14 cellular contexts compared by ENCODE assay signal in the genomic region with DNA sequence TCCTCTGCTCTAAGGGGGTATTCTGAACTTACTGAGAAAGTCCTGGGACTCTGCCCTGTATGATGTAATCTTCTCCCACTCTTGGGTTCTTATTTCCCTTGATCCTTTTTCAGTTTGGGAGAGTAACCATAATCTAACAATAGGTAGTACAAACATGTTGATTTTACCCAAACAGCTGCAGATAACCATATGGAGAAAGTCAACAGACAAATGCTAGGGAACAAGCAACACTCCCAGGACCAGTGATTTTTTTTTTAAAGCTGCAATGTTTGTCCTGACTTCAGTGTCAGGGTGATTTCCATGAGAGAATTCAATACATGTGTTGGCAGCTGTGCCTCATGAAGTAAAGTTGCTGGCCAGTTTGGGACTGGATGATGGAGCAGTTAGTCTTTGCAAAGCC.
DNase-seq lines count a peak whose midpoint lies in the region; ATAC-seq and TF ChIP-seq lines count a peak whose summit lies in the region.
"Had no signal": no experiment of that assay in that cellular context is flagged by ENCODE, and none has a peak within 500 bp of the region (broad histone marks: within the 10 kb centered on the region; RNA-seq: fewer than 3 reads in every experiment).

No MANE protein-coding gene starts in this region.

- DNase-seq in NCI-H1694 (lab: John Stamatoyannopoulos, UW), result peak; percentile 2
- no peak for DNase-seq in NCI-H1694 treated with DMSO at 0.1 percent for 48 hours (lab: John Stamatoyannopoulos, UW)
- DNase-seq in WTC11 (ENCODE audit: low spot score), result no peak
- DNase-seq in fibroblast of villous mesenchyme (ENCODE audit: low read depth), result peak; percentile 44
- no peak for DNase-seq in COLO668 (lab: John Stamatoyannopoulos, UW; ENCODE audit: unreplicated experiment)
- no peak for DNase-seq in AG08396 (ENCODE audit: low spot score)
- no peak for DNase-seq in GM03348 (ENCODE audit: low spot score)
- DNase-seq: activated gamma-delta T cell treated with Interleukin-2 at 50 U/mL for 16 hours, NCI-H2107 had no signal

- H3K36me3 Mint-ChIP-seq in WTC11, result no peaks in the 10 kb centered on the region
- peaks cover 43% of the 10 kb centered on the region for H3K36me3 Mint-ChIP-seq in stimulated activated memory B cell treated with anti-CD40 and anti-IgM and Interleukin-4, amounts not matched to agents 10 μg/mL and 1 μg/mL and 100 μg/mL, for 72 hours

- no peak overlapping the region for H3K4me3 ChIP-seq in fibroblast of villous mesenchyme (ENCODE audit: low read depth, low read length)
- H3K4me3 ChIP-seq: hepatocyte, neural progenitor cell, skin epidermis had no signal

- POLR2A ChIA-PET in WTC11 (lab: Charles Lee), result no interaction called here

- peaks cover 11% of the 10 kb centered on the region for H3K4me1 Mint-ChIP-seq in WTC11
- H3K4me1 Mint-ChIP-seq in stimulated activated memory B cell treated with anti-CD40 and anti-IgM and Interleukin-4, amounts not matched to agents 10 μg/mL and 1 μg/mL and 100 μg/mL, for 72 hours, result peaks cover 59% of the 10 kb centered on the region

- H3K27me3 Mint-ChIP-seq in WTC11 (ENCODE audit: low read depth), result no peaks in the 10 kb centered on the region
- no peaks in the 10 kb centered on the region for H3K27me3 Mint-ChIP-seq in stimulated activated memory B cell treated with anti-CD40 and anti-IgM and Interleukin-4, amounts not matched to agents 10 μg/mL and 1 μg/mL and 100 μg/mL, for 72 hours

- ATAC-seq in WTC11, result no peak
- ATAC-seq in stimulated activated memory B cell treated with anti-CD40 and anti-IgM and Interleukin-4, amounts not matched to agents 10 μg/mL and 1 μg/mL and 100 μg/mL, for 72 hours, result no peak
- ATAC-seq: left lobe of liver had no signal

- H3K27ac Mint-ChIP-seq in WTC11, result no peak overlapping the region
- H3K27ac Mint-ChIP-seq in stimulated activated memory B cell treated with anti-CD40 and anti-IgM and Interleukin-4, amounts not matched to agents 10 μg/mL and 1 μg/mL and 100 μg/mL, for 72 hours, result peak overlapping the region; percentile 64
- H3K27ac Mint-ChIP-seq: neural progenitor cell had no signal

- H3K4me3 Mint-ChIP-seq in WTC11, result no peak overlapping the region
- H3K4me3 Mint-ChIP-seq in stimulated activated memory B cell treated with anti-CD40 and anti-IgM and Interleukin-4, amounts not matched to agents 10 μg/mL and 1 μg/mL and 100 μg/mL, for 72 hours, result no peak overlapping the region
- H3K4me3 Mint-ChIP-seq: neural progenitor cell had no signal

- no peaks in the 10 kb centered on the region for H3K9me3 Mint-ChIP-seq in WTC11
- H3K9me3 Mint-ChIP-seq in stimulated activated memory B cell treated with anti-CD40 and anti-IgM and Interleukin-4, amounts not matched to agents 10 μg/mL and 1 μg/mL and 100 μg/mL, for 72 hours, result no peaks in the 10 kb centered on the region
- H3K9me3 Mint-ChIP-seq: neural progenitor cell had no signal

- CTCF ChIA-PET in WTC11 (lab: Charles Lee), result no interaction called here

- TF ChIP-seq CTCF in WTC11 (IDR thresholded peaks at IDR 0.05) (no peak), fibroblast of villous mesenchyme (IDR thresholded peaks at IDR 0.05; ENCODE audit: insufficient read depth, low read depth, low read length) (no peak)

TF ChIP-seq in WTC11, 78 proteins besides CTCF, POLR2A, EP300 and RAD21:
- TF ChIP-seq ELF4 (CRISPR knock-in tag; IDR thresholded peaks at IDR 0.05; ENCODE audit: low read depth) (no peak), GABPB1 (CRISPR knock-in tag; IDR thresholded peaks at IDR 0.05) (peak; percentile 59; the same call in 1 of the 2 replicates)

Comparison
In these comparisons a context has a peak if more than half of its experiments do, and no peak if none do; other contexts are left out.
1. DNase-seq: peak in NCI-H1694 (single experiment) and fibroblast of villous mesenchyme (single experiment); none in NCI-H1694 treated with DMSO at 0.1 percent for 48 hours (single experiment), WTC11 (single experiment), COLO668 (single experiment), AG08396 (single experiment) and GM03348 (single experiment).